Comparison of ENCODE assay signal across 27 cellular contexts in genomic region chr2:31251851-31252250, GRCh38. TPM values are rescaled to one million over a fixed set of nuclear protein-coding genes. Genes with fewer than 3 reads are reported as not detected.
"Had no signal": no experiment of that assay in that cellular context is flagged by ENCODE, and none has a peak within 500 bp of the region (broad histone marks: within the 10 kb centered on the region; RNA-seq: fewer than 3 reads in every experiment).

No MANE protein-coding gene starts in this region.

- DNase-seq: activated CD4-positive, alpha-beta memory T cell treated with anti-CD3 and anti-CD28 coated beads, Interleukin-2, amount 10 ng/mL, durations not matched to agents 7 days and 5 days; activated CD4-positive, alpha-beta T cell treated with anti-CD3 and anti-CD28 coated beads for 36 hours; activated CD4-positive, alpha-beta T cell treated with anti-CD3 and anti-CD28 coated beads, Interleukin-2, amount 50 U/mL, for 1 hour; activated CD4-positive, CD25-positive, alpha-beta regulatory T cell; activated gamma-delta T cell; activated naive CD4-positive, alpha-beta T cell treated with anti-CD3 and anti-CD28 coated beads for 36 hours; activated T-cell treated with anti-CD3 and anti-CD28 coated beads for 4 hours; activated T-cell treated with anti-CD3 and anti-CD28 coated beads, Interleukin-2, amount 50 U/mL, for 48 hours; amygdala; KG1; MV-4-11; NCI-H1092 treated with DMSO at 0.1 percent for 48 hours; NCI-H1436; NCI-H1694 treated with DMSO at 0.1 percent for 48 hours; NCI-H2029 treated with DMSO at 0.1 percent for 48 hours; NCI-H510A treated with DMSO at 0.1 percent for 48 hours; NCI-H69; NK-92 treated with Interleukin-12 subunit alpha and Interleukin-12 subunit beta, amount 100 ng/mL, for 24 hours; PC-9; SIG-M5; T-helper 17 cell; T-helper 9 cell had no signal

- H3K4me2 ChIP-seq: PC-9 had no signal

- FAIRE-seq: astrocyte had no signal

- H3K4me3 ChIP-seq: PC-9 had no signal

- H3K9me3 Mint-ChIP-seq: activated CD4-positive, alpha-beta memory T cell treated with anti-CD3 and anti-CD28 coated beads, Interleukin-2, amount 10 ng/mL, durations not matched to agents 7 days and 5 days; activated naive CD4-positive, alpha-beta T cell treated with anti-CD3 and anti-CD28 coated beads for 36 hours; activated T-helper 17 cell treated with anti-CD3 and anti-CD28 coated beads, Interleukin-2, amount 50 U/mL, for 72 hours; brain had no signal

- H3K27ac Mint-ChIP-seq: activated CD4-positive, alpha-beta memory T cell treated with anti-CD3 and anti-CD28 coated beads, Interleukin-2, amount 10 ng/mL, durations not matched to agents 7 days and 5 days; activated CD4-positive, alpha-beta T cell treated with anti-CD3 and anti-CD28 coated beads for 36 hours; activated naive CD4-positive, alpha-beta T cell treated with anti-CD3 and anti-CD28 coated beads for 36 hours; activated naive CD8-positive, alpha-beta T cell; activated T-helper 17 cell treated with anti-CD3 and anti-CD28 coated beads, Interleukin-2, amount 50 U/mL, for 72 hours; brain; T-helper 17 cell had no signal

- H3K27ac ChIP-seq: PC-9 had no signal

- H3K4me3 Mint-ChIP-seq: activated CD4-positive, alpha-beta memory T cell treated with anti-CD3 and anti-CD28 coated beads, Interleukin-2, amount 10 ng/mL, durations not matched to agents 7 days and 5 days; activated CD4-positive, alpha-beta T cell treated with anti-CD3 and anti-CD28 coated beads for 36 hours; activated naive CD4-positive, alpha-beta T cell treated with anti-CD3 and anti-CD28 coated beads for 36 hours; activated naive CD8-positive, alpha-beta T cell; activated T-helper 17 cell treated with anti-CD3 and anti-CD28 coated beads, Interleukin-2, amount 50 U/mL, for 72 hours; brain; T-helper 17 cell had no signal

- ATAC-seq: activated CD4-positive, alpha-beta T cell treated with anti-CD3 and anti-CD28 coated beads for 36 hours; activated T-helper 17 cell treated with anti-CD3 and anti-CD28 coated beads, Interleukin-2, amount 50 U/mL, for 72 hours; T-helper 17 cell had no signal

- H3K4me1 Mint-ChIP-seq: activated CD4-positive, alpha-beta T cell treated with anti-CD3 and anti-CD28 coated beads for 36 hours; activated T-helper 17 cell treated with anti-CD3 and anti-CD28 coated beads, Interleukin-2, amount 50 U/mL, for 72 hours had no signal

- H3K27me3 Mint-ChIP-seq: activated CD4-positive, alpha-beta memory T cell treated with anti-CD3 and anti-CD28 coated beads, Interleukin-2, amount 10 ng/mL, durations not matched to agents 7 days and 5 days; activated CD4-positive, alpha-beta T cell treated with anti-CD3 and anti-CD28 coated beads for 36 hours; activated naive CD8-positive, alpha-beta T cell; activated T-helper 17 cell treated with anti-CD3 and anti-CD28 coated beads, Interleukin-2, amount 50 U/mL, for 72 hours; brain; T-helper 17 cell had no signal

- H2AFZ ChIP-seq: PC-9 had no signal

RNA-seq across cellular contexts. Expression of gene CAPN14, which starts 34.5 kb away (rescaled TPM):
- total RNA-seq: MCF 10A had no signal
